Comparison of ENCODE assay signal across 8 cellular contexts in genomic region chr19:3572132-3572854, GRCh38. TPM values are rescaled to one million over a fixed set of nuclear protein-coding genes. Genes with fewer than 3 reads are reported as not detected.
A peak's percentile ranks its signal among the peaks of the same experiment; 100 is the strongest.
DNase-seq lines count a peak whose midpoint lies in the region; ATAC-seq and TF ChIP-seq lines count a peak whose summit lies in the region.

No MANE protein-coding gene starts in this region.

- H3K9ac ChIP-seq in mucosa of stomach (ENCODE audit: low read length), result peak overlapping the region; percentile 65

- peak overlapping the region; percentile 75 for H3K4me2 ChIP-seq in PC-9

- no peak for TF ChIP-seq CTCF in PC-9 (conservative IDR thresholded peaks at IDR 0.05)

- H3K4me1 Mint-ChIP-seq in activated T-cell treated with anti-CD3 and anti-CD28 coated beads, Interleukin-2, amount 50 U/mL, for 4 hours (ENCODE audit: low read depth), result peaks cover 12% of the 10 kb centered on the region

- no peaks in the 10 kb centered on the region; the same call in 1 of the 2 replicates for H3F3A ChIP-seq in PC-9 (ENCODE audit: insufficient read depth, low read depth)

- H3K36me3 Mint-ChIP-seq in activated T-cell treated with anti-CD3 and anti-CD28 coated beads, Interleukin-2, amount 50 U/mL, for 4 hours (ENCODE audit: insufficient read depth), result peaks cover 9% of the 10 kb centered on the region

- peak overlapping the region; percentile 74 for H3K4me3 Mint-ChIP-seq in activated T-cell treated with anti-CD3 and anti-CD28 coated beads, Interleukin-2, amount 50 U/mL, for 4 hours

- no peaks in the 10 kb centered on the region for H3K36me3 ChIP-seq in PC-9 (ENCODE audit: low read depth)
- peaks cover 0 to 4% of the 10 kb centered on the region in 2 donors for H3K36me3 ChIP-seq in esophagus (ENCODE audit: control insufficient read depth in 2 of 2, insufficient read depth in 2 of 2, low read length in 1 of 2)
- H3K36me3 ChIP-seq in mucosa of stomach (ENCODE audit: control insufficient read depth, insufficient read depth, low read length), result no peaks in the 10 kb centered on the region

- ATAC-seq in GM21786 (IDR thresholded peaks at IDR 0.05; ENCODE audit: unreplicated experiment), result peak; percentile 95
- ATAC-seq in activated T-cell treated with anti-CD3 and anti-CD28 coated beads, Interleukin-2, amount 50 U/mL, for 4 hours, result peak; percentile 97 to 98

- H3K9me2 ChIP-seq in PC-9 (ENCODE audit: insufficient read depth), result no peaks in the 10 kb centered on the region

- DNase-seq in DMS153 (lab: John Stamatoyannopoulos, UW), result peak; percentile 99
- peak; percentile 91 for DNase-seq in KG1 (lab: John Stamatoyannopoulos, UW)
- DNase-seq in PC-9, result peak; percentile 93 to 97
- peak; percentile 99 for DNase-seq in activated T-cell treated with anti-CD3 and anti-CD28 coated beads, Interleukin-2, amount 50 U/mL, for 4 hours
- DNase-seq in stimulated activated CD8-positive, alpha-beta memory T cell treated with anti-CD3 and anti-CD28 coated beads, Interleukin-4, amount 100 ng/mL, for 4 hours (ENCODE audit: low read depth in 2 of 2, low spot score in 1 of 2), result peak; percentile 95 to 100

- H3K4me3 ChIP-seq in PC-9 (peak overlapping the region; percentile 43; the same call in 1 of the 2 replicates), esophagus (ENCODE audit: low read depth in 1 of 2, low read length in 2 of 2) (peak overlapping the region; percentile 28 to 59), mucosa of stomach (ENCODE audit: low read length) (peak overlapping the region; percentile 66)

- no peak overlapping the region for H2AFZ ChIP-seq in PC-9

- H3K9me3 ChIP-seq in PC-9 (ENCODE audit: insufficient read depth, low read depth) (no peaks in the 10 kb centered on the region), esophagus (ENCODE audit: control insufficient read depth in 2 of 2, insufficient read depth in 1 of 2, low read depth in 1 of 2, low read length in 1 of 2) (peaks cover 0 to 3% of the 10 kb centered on the region in 2 donors), mucosa of stomach (ENCODE audit: control insufficient read depth, low read length) (no peaks in the 10 kb centered on the region)

- peaks cover 6% of the 10 kb centered on the region for H3K79me2 ChIP-seq in PC-9 (ENCODE audit: low read depth)

- 1 to 2% methylated on average over 31 to 48 of the region's 48 CpGs for whole genome bisulfite sequencing in esophagus, 2 donors

- intact Hi-C loops in PC-9 (cut with micrococcal nuclease; ENCODE audit: unreplicated experiment), result no loop called here

- H3K4me1 ChIP-seq in PC-9 (replicated peaks; ENCODE audit: insufficient read depth) (peaks cover 6% of the 10 kb centered on the region; the same call in 1 of the 2 replicates), esophagus (ENCODE audit: control insufficient read depth in 2 of 2, insufficient read depth in 2 of 2, low read length in 1 of 2) (peaks cover 3 to 20% of the 10 kb centered on the region in 2 donors), mucosa of stomach (ENCODE audit: control insufficient read depth, insufficient read depth, low read length) (peaks cover 15% of the 10 kb centered on the region)

- POLR2A ChIA-PET in PC-9 (lab: Charles Lee; ENCODE audit: unreplicated experiment), result no interaction called here

- CTCF ChIA-PET in PC-9 (lab: Charles Lee), result no interaction called here

- no peaks in the 10 kb centered on the region for H3K9me3 Mint-ChIP-seq in activated T-cell treated with anti-CD3 and anti-CD28 coated beads, Interleukin-2, amount 50 U/mL, for 4 hours

- no peaks in the 10 kb centered on the region for H3K27me3 Mint-ChIP-seq in activated T-cell treated with anti-CD3 and anti-CD28 coated beads, Interleukin-2, amount 50 U/mL, for 4 hours (ENCODE audit: low read depth)

- no peaks in the 10 kb centered on the region for H3K27me3 ChIP-seq in PC-9 (ENCODE audit: insufficient read depth, low read depth)
- no peaks in the 10 kb centered on the region for H3K27me3 ChIP-seq in esophagus (ENCODE audit: control insufficient read depth in 1 of 2, insufficient read depth in 2 of 2, low read length in 2 of 2)
- H3K27me3 ChIP-seq in mucosa of stomach (ENCODE audit: control insufficient read depth, insufficient read depth, low read length), result no peaks in the 10 kb centered on the region

- BruUV-seq in PC-9 (replicated peaks; lab: Mats Ljungman, UMichigan), result no TSS peak

- peaks cover 10% of the 10 kb centered on the region for H4K20me1 ChIP-seq in PC-9 (ENCODE audit: insufficient read depth)

- H3K27ac ChIP-seq in PC-9 (no peak overlapping the region), esophagus (ENCODE audit: low read depth in 2 of 2, low read length in 1 of 2) (peak overlapping the region in 1 of 2 donors; percentile 59)

RNA-seq across cellular contexts. Expression of gene HMG20B, which starts 0.5 kb away (rescaled TPM):
- 115 and 136 TPM in 2 replicates for total RNA-seq in PC-9 (2021)
- total RNA-seq in activated T-cell treated with anti-CD3 and anti-CD28 coated beads, Interleukin-2, amount 50 U/mL, for 4 hours, result 10 to 100 TPM; 56.3 to 60.9 (median 59.3) TPM
- polyA plus RNA-seq in esophagus, result 10 to 100 TPM; 62.1 to 68.4 TPM

RNA-seq across cellular contexts. Expression of gene GIPC3, which starts 13.0 kb away (rescaled TPM):
- total RNA-seq in PC-9 (2021), result 0.13 TPM in 1 of 2 replicates, not detected in the other
- total RNA-seq in activated T-cell treated with anti-CD3 and anti-CD28 coated beads, Interleukin-2, amount 50 U/mL, for 4 hours, result under 1 TPM; 0.23 to 0.40 (median 0.27) TPM
- under 1 TPM; 0.53 to 0.57 TPM for polyA plus RNA-seq in esophagus

RNA-seq across cellular contexts. Expression of gene MFSD12, which starts 14.9 kb away (rescaled TPM):
- 62.0 and 70.0 TPM in 2 replicates for total RNA-seq in PC-9 (2021)
- 100 to 1,000 TPM in 2 of 3 donors, 10 to 100 TPM in 1; 94.6 to 148 (median 128) TPM for total RNA-seq in activated T-cell treated with anti-CD3 and anti-CD28 coated beads, Interleukin-2, amount 50 U/mL, for 4 hours
- polyA plus RNA-seq in esophagus, result 10 to 100 TPM; 26.8 to 27.5 TPM

RNA-seq across cellular contexts. Expression of gene TEKTIP1, which starts 33.3 kb away (rescaled TPM):
- 4.7 and 4.9 TPM in 2 replicates for total RNA-seq in PC-9 (2021)
- total RNA-seq in activated T-cell treated with anti-CD3 and anti-CD28 coated beads, Interleukin-2, amount 50 U/mL, for 4 hours, result 1 to 10 TPM in 2 of 3 donors, not detected in 1; 1.0 to 1.1 TPM
- under 1 TPM; 0.08 to 0.41 TPM for polyA plus RNA-seq in esophagus

RNA-seq across cellular contexts. Expression of gene TBXA2R, which starts 34.4 kb away (rescaled TPM):
- 0.38 TPM in 1 of 2 replicates, not detected in the other for total RNA-seq in PC-9 (2021)
- total RNA-seq in activated T-cell treated with anti-CD3 and anti-CD28 coated beads, Interleukin-2, amount 50 U/mL, for 4 hours, result under 1 TPM; 0.49 to 0.76 (median 0.66) TPM
- polyA plus RNA-seq in esophagus, result under 1 TPM; 0.59 to 0.64 TPM
